In genomic region chr2:120237491-120237902, GRCh38 we compare ENCODE assay signal across 12 cellular contexts. TPM values are rescaled to one million over a fixed set of nuclear protein-coding genes. Genes with fewer than 3 reads are reported as not detected.
A peak's percentile ranks its signal among the peaks of the same experiment; 100 is the strongest.
DNase-seq lines count a peak whose midpoint lies in the region; ATAC-seq and TF ChIP-seq lines count a peak whose summit lies in the region.
"Had no signal": no experiment of that assay in that cellular context is flagged by ENCODE, and none has a peak within 500 bp of the region (broad histone marks: within the 10 kb centered on the region; RNA-seq: fewer than 3 reads in every experiment).

No MANE protein-coding gene starts in this region.

- H3K4ac ChIP-seq in H9 (ENCODE audit: low read depth, low read length) = no peak overlapping the region

- no peak overlapping the region for H3K9ac ChIP-seq in H9 (ENCODE audit: extremely low read depth, insufficient read length, low read length)
- no peak overlapping the region for H3K9ac ChIP-seq in SK-N-SH
- no peak overlapping the region for H3K9ac ChIP-seq in smooth muscle cell (ENCODE audit: low read depth)

- H3T11ph ChIP-seq in H9 (ENCODE audit: low read length) = no peak overlapping the region

- H3K9me3 ChIP-seq in H9 (ENCODE audit: control insufficient read depth, low read depth, low read length) (no peaks in the 10 kb centered on the region), SK-N-SH (no peaks in the 10 kb centered on the region), smooth muscle cell (replicated peaks; ENCODE audit: low read depth) (no peaks in the 10 kb centered on the region)

- H3K27me3 ChIP-seq in H9 (ENCODE audit: insufficient read depth, low read length) (no peaks in the 10 kb centered on the region; the same call in 1 of the 2 replicates), SK-N-SH (ENCODE audit: insufficient read depth) (no peaks in the 10 kb centered on the region), smooth muscle cell (ENCODE audit: low read depth) (no peaks in the 10 kb centered on the region)

- H3K36me3 ChIP-seq in SK-N-SH (replicated peaks in 1 of 2; ENCODE audit: control insufficient read depth in 1 of 2, insufficient read depth in 2 of 2, low read length in 1 of 2) (no peaks in the 10 kb centered on the region), smooth muscle cell (ENCODE audit: low read depth) (no peaks in the 10 kb centered on the region)

- no peak overlapping the region for H2BK15ac ChIP-seq in H9 (ENCODE audit: low read depth, low read length)

- H3K4me2 ChIP-seq in H9 (ENCODE audit: insufficient read depth, insufficient read length, low read length) = no peak overlapping the region
- H3K4me2 ChIP-seq in SK-N-SH = peak overlapping the region; percentile 78
- no peak overlapping the region for H3K4me2 ChIP-seq in smooth muscle cell

- no peaks in the 10 kb centered on the region for H3K9me2 ChIP-seq in SK-N-SH

- no peaks in the 10 kb centered on the region for H3K23me2 ChIP-seq in H9 (ENCODE audit: insufficient read length, low read depth, low read length, poor library complexity, severe bottlenecking)

- peak overlapping the region; percentile 53 for H3K18ac ChIP-seq in H9 (ENCODE audit: insufficient read length, low read depth, low read length)

- no peaks in the 10 kb centered on the region for H3K79me1 ChIP-seq in H9 (ENCODE audit: insufficient read depth, low read depth, low read length, poor library complexity, severe bottlenecking)

- TF ChIP-seq CTCF in H9 (conservative IDR thresholded peaks at IDR 0.05) (no peak), SK-N-SH (IDR thresholded peaks at IDR 0.05) (no peak), smooth muscle cell (IDR thresholded peaks at IDR 0.05; ENCODE audit: borderline replicate concordance, insufficient read depth, poor library complexity, severe bottlenecking) (no peak)

- no peak overlapping the region for H3K56ac ChIP-seq in H9 (ENCODE audit: insufficient read length, low read depth, low read length)

- no peak overlapping the region for H4K8ac ChIP-seq in H9 (replicated peaks; ENCODE audit: insufficient read length, low read depth, low read length)

- H3K4me1 Mint-ChIP-seq in H9 = peaks cover 33 to 36% of the 10 kb centered on the region in 2 experiments

- CTCF ChIA-PET in SK-N-SH (lab: Yijun Ruan, JAX) = interaction anchor here (1.7 kb wide), 1 partner anchor 75 kb away, joined by 4 read pairs; no protein-coding TSS in a partner anchor

- H3K27me3 Mint-ChIP-seq in H9 (ENCODE audit: low read depth) = peaks cover 17% of the 10 kb centered on the region
- H3K27me3 Mint-ChIP-seq: activated naive CD8-positive, alpha-beta T cell treated with anti-CD3 and anti-CD28 coated beads, Interleukin-2, amount 10 ng/mL, durations not matched to agents 7 days and 5 days; stimulated activated memory B cell treated with anti-CD40 and anti-IgM and Interleukin-4, amounts not matched to agents 10 μg/mL and 1 μg/mL and 100 μg/mL, for 72 hours had no signal

- H3K9me3 Mint-ChIP-seq in H9 = peaks cover 5 to 7% of the 10 kb centered on the region in 2 experiments; a peak in 2 of 5 replicates
- H3K9me3 Mint-ChIP-seq: stimulated activated memory B cell treated with anti-CD40 and anti-IgM and Interleukin-4, amounts not matched to agents 10 μg/mL and 1 μg/mL and 100 μg/mL, for 72 hours had no signal

- POLR2A ChIA-PET in SK-N-SH (lab: Yijun Ruan, JAX) = no interaction called here

- H2AFZ ChIP-seq in H9 (ENCODE audit: low read length) (no peak overlapping the region), SK-N-SH (ENCODE audit: low read depth) (no peak overlapping the region), smooth muscle cell (ENCODE audit: low read depth) (no peak overlapping the region)

- H2BK120ac ChIP-seq in H9 (ENCODE audit: low read depth, low read length, poor library complexity, severe bottlenecking) = no peak overlapping the region

- H2BK20ac ChIP-seq in H9 (ENCODE audit: low read depth, low read length, poor library complexity, severe bottlenecking) = no peak overlapping the region

- ATAC-seq in GM21717 (IDR thresholded peaks at IDR 0.05; ENCODE audit: unreplicated experiment) = no peak
- ATAC-seq in HG03045 (IDR thresholded peaks at IDR 0.05; ENCODE audit: unreplicated experiment) = no peak
- ATAC-seq: stimulated activated memory B cell treated with anti-CD40 and anti-IgM and Interleukin-4, amounts not matched to agents 10 μg/mL and 1 μg/mL and 100 μg/mL, for 72 hours had no signal

- no peak for TF ChIP-seq RAD21 in SK-N-SH (IDR thresholded peaks at IDR 0.05; ENCODE audit: low read length)

- H4K20me1 ChIP-seq in H9 (ENCODE audit: control insufficient read depth, insufficient read depth, insufficient read length) (no peaks in the 10 kb centered on the region), SK-N-SH (ENCODE audit: insufficient read depth) (no peaks in the 10 kb centered on the region), smooth muscle cell (ENCODE audit: low read depth) (no peaks in the 10 kb centered on the region)

- no peak overlapping the region for H2BK12ac ChIP-seq in H9 (ENCODE audit: insufficient read length, low read depth, low read length)

- DNase-seq in H9 = peak; percentile 29
- DNase-seq in SK-N-SH = no peak
- DNase-seq in fibroblast of the conjunctiva (ENCODE audit: low read depth) = peak; percentile 27
- no peak for DNase-seq in smooth muscle cell (lab: John Stamatoyannopoulos, UW; ENCODE audit: unreplicated experiment)
- DNase-seq in anterior cingulate cortex (lab: John Stamatoyannopoulos, UW) = no peak
- DNase-seq: activated CD4-positive, CD25-positive, alpha-beta regulatory T cell treated with anti-CD3 and anti-CD28 coated beads, Interleukin-2, amount 50 U/mL, for 72 hours; DND-41; SIG-M5 had no signal

- H3K27ac ChIP-seq in H9 (ENCODE audit: insufficient read length, low read depth, low read length) (no peak overlapping the region), SK-N-SH (ENCODE audit: low read depth in 2 of 2, low read length in 1 of 2) (peak overlapping the region in 1 of 2 experiments; percentile 77; a peak in 1 of 4 replicates), smooth muscle cell (ENCODE audit: low read depth) (peak overlapping the region; percentile 54)

- H4K91ac ChIP-seq in H9 (ENCODE audit: insufficient read length, low read depth, low read length) = no peak overlapping the region

- no peaks in the 10 kb centered on the region; a peak in 1 of 7 replicates for H3K36me3 Mint-ChIP-seq in H9 (ENCODE audit: insufficient read depth in 1 of 3, low read depth in 3 of 3)
- H3K36me3 Mint-ChIP-seq: stimulated activated memory B cell treated with anti-CD40 and anti-IgM and Interleukin-4, amounts not matched to agents 10 μg/mL and 1 μg/mL and 100 μg/mL, for 72 hours had no signal

- H3K14ac ChIP-seq in H9 (ENCODE audit: insufficient read depth, low read length) = no peak overlapping the region

- no peak overlapping the region for H3K4me3 ChIP-seq in SK-N-SH (ENCODE audit: low read depth in 2 of 2, low read length in 1 of 2)
- H3K4me3 ChIP-seq in smooth muscle cell = no peak overlapping the region

- no peak overlapping the region for H2BK5ac ChIP-seq in H9 (ENCODE audit: insufficient read length, low read length)

- no peak for TF ChIP-seq EP300 in SK-N-SH (IDR thresholded peaks at IDR 0.05; ENCODE audit: borderline replicate concordance in 1 of 2, low read depth in 1 of 2, low read length in 1 of 2)

- no peak overlapping the region for H3K4me3 Mint-ChIP-seq in H9
- H3K4me3 Mint-ChIP-seq: activated naive CD8-positive, alpha-beta T cell treated with anti-CD3 and anti-CD28 coated beads, Interleukin-2, amount 10 ng/mL, durations not matched to agents 7 days and 5 days; stimulated activated memory B cell treated with anti-CD40 and anti-IgM and Interleukin-4, amounts not matched to agents 10 μg/mL and 1 μg/mL and 100 μg/mL, for 72 hours had no signal

- H3K4me1 ChIP-seq in H9 (ENCODE audit: insufficient read depth, low read length) = peaks cover 3% of the 10 kb centered on the region
- H3K4me1 ChIP-seq in SK-N-SH (ENCODE audit: control insufficient read depth in 1 of 2, insufficient read depth in 2 of 2, low read depth in 1 of 2, low read length in 1 of 2) = peaks cover 9 to 20% of the 10 kb centered on the region in 2 experiments; a peak in 3 of 4 replicates
- peaks cover 22% of the 10 kb centered on the region for H3K4me1 ChIP-seq in smooth muscle cell (ENCODE audit: low read depth)

- no peak overlapping the region for H4K5ac ChIP-seq in H9 (ENCODE audit: insufficient read length, low read depth, low read length)

- H3K79me2 ChIP-seq in H9 (ENCODE audit: insufficient read depth, low read length) = no peaks in the 10 kb centered on the region
- H3K79me2 ChIP-seq in SK-N-SH (ENCODE audit: insufficient read depth) = no peaks in the 10 kb centered on the region
- H3K79me2 ChIP-seq in smooth muscle cell (ENCODE audit: low read depth) = no peaks in the 10 kb centered on the region

- no peak overlapping the region for H2AK5ac ChIP-seq in H9 (ENCODE audit: insufficient read length, low read length)

- H3K23ac ChIP-seq in H9 (ENCODE audit: insufficient read length, low read depth, low read length) = no peak overlapping the region

- WGBS in H9 (ENCODE audit: extremely low coverage, insufficient read length, low lambda C conversion rate) = no CpG with 5 or more reads among the region's 10 CpGs
- WGBS in SK-N-SH (ENCODE audit: low lambda C conversion rate) = 56% methylated on average over 9 of the region's 10 CpGs
- WGBS in smooth muscle cell (ENCODE audit: low lambda C conversion rate) = 51% methylated on average over 10 of the region's 10 CpGs

- H3K27ac Mint-ChIP-seq in H9 = peak overlapping the region; percentile 47 to 67 (median 56); a peak in 1 of 7 replicates

- H3F3A ChIP-seq in SK-N-SH (replicated peaks; ENCODE audit: insufficient read depth) = peaks cover 9% of the 10 kb centered on the region
- no peaks in the 10 kb centered on the region for H3F3A ChIP-seq in smooth muscle cell (ENCODE audit: low read depth)

RNA-seq across cellular contexts. Expression of gene TMEM185B, which starts 14.3 kb away (rescaled TPM):
- total RNA-seq in H9 (2021) = 28.4 and 29.0 TPM in 2 replicates
- polyA plus RNA-seq in SK-N-SH (2012; rRNA removed) = 24.8 and 36.0 TPM in 2 replicates
- 23.5 and 31.6 TPM in 2 replicates for polyA plus RNA-seq in SK-N-SH (2012; cell fraction: cytosol; rRNA removed)
- polyA plus RNA-seq in SK-N-SH (2012; cell fraction: nucleus; rRNA removed) = 19.2 and 20.2 TPM in 2 replicates
- 18.7 and 27.8 TPM in 2 replicates for total RNA-seq in smooth muscle cell
- polyA plus RNA-seq in smooth muscle cell = 18.2 and 18.7 TPM in 2 replicates

RNA-seq across cellular contexts. Expression of gene RALB, which starts 15.2 kb away (rescaled TPM):
- 24.6 and 27.1 TPM in 2 replicates for total RNA-seq in H9 (2021)
- 37.2 and 40.8 TPM in 2 replicates for polyA plus RNA-seq in SK-N-SH (2012; rRNA removed)
- polyA plus RNA-seq in SK-N-SH (2012; cell fraction: cytosol; rRNA removed) = 50.9 and 54.5 TPM in 2 replicates
- polyA plus RNA-seq in SK-N-SH (2012; cell fraction: nucleus; rRNA removed) = 8.4 and 13.9 TPM in 2 replicates
- total RNA-seq in smooth muscle cell = 72.1 and 73.4 TPM in 2 replicates
- polyA plus RNA-seq in smooth muscle cell = 69.9 and 71.3 TPM in 2 replicates

Comparison
In these comparisons a context has a peak if more than half of its experiments do, and no peak if none do; other contexts are left out.
1. DNase-seq: peak in H9 (single experiment) and fibroblast of the conjunctiva (single experiment); none in SK-N-SH (single experiment), smooth muscle cell (single experiment) and anterior cingulate cortex (0 of 58).